Comparison of ENCODE assay signal across 8 cellular contexts in the genomic region with DNA sequence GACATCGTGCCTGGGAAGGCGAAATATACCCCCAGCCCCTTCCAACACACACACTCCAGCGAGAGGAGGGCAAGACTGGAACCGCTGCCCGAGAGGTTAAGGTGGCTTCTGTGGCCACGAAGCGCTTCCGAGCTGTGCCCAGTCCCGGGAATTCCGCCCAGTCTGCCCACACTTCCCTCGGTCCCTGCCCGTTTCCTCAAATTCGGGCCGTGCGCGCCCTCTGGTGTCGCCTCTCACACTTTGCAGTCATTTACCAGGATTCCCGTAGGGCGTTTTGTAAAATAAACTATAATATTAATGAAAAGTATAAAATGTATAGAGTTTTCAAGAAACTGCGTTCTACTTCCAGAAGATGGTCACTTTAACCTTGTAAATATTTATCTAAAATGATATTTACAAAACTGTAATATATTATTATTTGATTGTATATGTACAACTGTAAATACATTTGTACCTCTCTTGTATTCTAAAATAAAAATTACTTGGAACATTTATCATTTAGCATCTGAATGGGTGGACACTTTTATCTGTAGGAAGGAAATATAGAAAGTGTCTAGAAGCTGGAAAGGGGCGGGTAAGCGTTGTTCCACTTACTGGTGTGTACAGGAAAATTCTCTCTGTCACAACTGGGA. TPM values are rescaled to one million over a fixed set of nuclear protein-coding genes. Genes with fewer than 3 reads are reported as not detected.
DNase-seq lines count a peak whose midpoint lies in the region; ATAC-seq and TF ChIP-seq lines count a peak whose summit lies in the region.

No MANE protein-coding gene starts in this region.

- H3K27ac ChIP-seq in testis, result no peak overlapping the region

- H3K9me3 Mint-ChIP-seq in IgD-negative memory B cell, result peaks cover 0 to 3% (median 2%) of the 10 kb centered on the region in 3 donors
- H3K9me3 Mint-ChIP-seq in activated T-helper 1 cell treated with anti-CD3 and anti-CD28 coated beads, Interleukin-12 subunit alpha, Interleukin-12 subunit beta, Interleukin-2, Interleukin-4 antibody, amounts not matched to agents 30 ng/mL and 10 ng/mL and 1 ng/mL, durations not matched to agents 14 hours and 24 hours and 36 hours, result peaks cover 5% of the 10 kb centered on the region
- no peaks in the 10 kb centered on the region for H3K9me3 Mint-ChIP-seq in nephron

- H3K36me3 ChIP-seq in testis (ENCODE audit: low read depth, missing control alignments), result no peaks in the 10 kb centered on the region

- TF ChIP-seq POLR2A in testis (IDR thresholded peaks at IDR 0.05), result no peak

- WGBS in testis, 2 donors, result 5% methylated on average over 21 to 22 of the region's 22 CpGs

- TF ChIP-seq CTCF in fibroblast of mammary gland (conservative IDR thresholded peaks at IDR 0.05; ENCODE audit: control insufficient read depth, insufficient read depth, low read depth, low read length) (peak; percentile 76), nephron (IDR thresholded peaks at IDR 0.05; ENCODE audit: unreplicated experiment in 3 of 3) (peak; percentile 79 to 87 (median 86)), testis (IDR thresholded peaks at IDR 0.05) (peak; percentile 74 to 84 (median 78))

- no peak for ATAC-seq in HG03139 (IDR thresholded peaks at IDR 0.05; ENCODE audit: unreplicated experiment)

- H3K27ac Mint-ChIP-seq in IgD-negative memory B cell (peak overlapping the region in 2 of 3 donors; percentile 49 to 92), nephron (no peak overlapping the region)
- peak overlapping the region; percentile 76 for H3K27ac Mint-ChIP-seq in activated T-helper 1 cell treated with anti-CD3 and anti-CD28 coated beads, Interleukin-12 subunit alpha, Interleukin-12 subunit beta, Interleukin-2, Interleukin-4 antibody, amounts not matched to agents 30 ng/mL and 10 ng/mL and 1 ng/mL, durations not matched to agents 14 hours and 24 hours and 36 hours

- H3K27me3 ChIP-seq in testis, result no peaks in the 10 kb centered on the region

- H3K27me3 Mint-ChIP-seq in IgD-negative memory B cell (peaks cover 13% of the 10 kb centered on the region), nephron (ENCODE audit: low read depth) (peaks cover 59% of the 10 kb centered on the region)
- peaks cover 28% of the 10 kb centered on the region for H3K27me3 Mint-ChIP-seq in activated T-helper 1 cell treated with anti-CD3 and anti-CD28 coated beads, Interleukin-12 subunit alpha, Interleukin-12 subunit beta, Interleukin-2, Interleukin-4 antibody, amounts not matched to agents 30 ng/mL and 10 ng/mL and 1 ng/mL, durations not matched to agents 14 hours and 24 hours and 36 hours (ENCODE audit: insufficient read depth)

- H3K4me3 Mint-ChIP-seq in IgD-negative memory B cell (peak overlapping the region; percentile 89 to 99 (median 95)), nephron (peak overlapping the region; percentile 81 to 90 (median 87))
- peak overlapping the region; percentile 87 for H3K4me3 Mint-ChIP-seq in activated T-helper 1 cell treated with anti-CD3 and anti-CD28 coated beads, Interleukin-12 subunit alpha, Interleukin-12 subunit beta, Interleukin-2, Interleukin-4 antibody, amounts not matched to agents 30 ng/mL and 10 ng/mL and 1 ng/mL, durations not matched to agents 14 hours and 24 hours and 36 hours

- intact Hi-C loops in activated T-helper 1 cell treated with anti-CD3 and anti-CD28 coated beads, Interleukin-12 subunit alpha, Interleukin-12 subunit beta, Interleukin-2, Interleukin-4 antibody, amounts not matched to agents 30 ng/mL and 10 ng/mL and 1 ng/mL, durations not matched to agents 14 hours and 24 hours and 36 hours (cut with micrococcal nuclease), result loop anchor here (1.0 to 5.0 kb wide), 2 partner anchors 30 to 575 kb away; no protein-coding TSS in a partner anchor
- intact Hi-C loops in testis (cut with DNase I; ENCODE audit: low total_unique reads), result loop anchor here (2.0 kb wide), 1 partner anchor 222 kb away; no protein-coding TSS in a partner anchor

- peaks cover 2% of the 10 kb centered on the region for H3K36me3 Mint-ChIP-seq in IgD-negative memory B cell
- H3K36me3 Mint-ChIP-seq in activated T-helper 1 cell treated with anti-CD3 and anti-CD28 coated beads, Interleukin-12 subunit alpha, Interleukin-12 subunit beta, Interleukin-2, Interleukin-4 antibody, amounts not matched to agents 30 ng/mL and 10 ng/mL and 1 ng/mL, durations not matched to agents 14 hours and 24 hours and 36 hours (ENCODE audit: low read depth), result no peaks in the 10 kb centered on the region
- H3K36me3 Mint-ChIP-seq in nephron (ENCODE audit: low read depth), result no peaks in the 10 kb centered on the region

- H3K4me1 Mint-ChIP-seq in IgD-negative memory B cell (peaks cover 2 to 5% (median 2%) of the 10 kb centered on the region in 3 donors), nephron (peaks cover 5% of the 10 kb centered on the region)
- peaks cover 10% of the 10 kb centered on the region for H3K4me1 Mint-ChIP-seq in activated T-helper 1 cell treated with anti-CD3 and anti-CD28 coated beads, Interleukin-12 subunit alpha, Interleukin-12 subunit beta, Interleukin-2, Interleukin-4 antibody, amounts not matched to agents 30 ng/mL and 10 ng/mL and 1 ng/mL, durations not matched to agents 14 hours and 24 hours and 36 hours (ENCODE audit: low read depth)

- peak; percentile 56 for DNase-seq in Caki2 (ENCODE audit: low read depth)
- peak; percentile 71 for DNase-seq in OCI-M1 (lab: John Stamatoyannopoulos, UW)
- peak; percentile 24 for DNase-seq in activated T-helper 1 cell treated with anti-CD3 and anti-CD28 coated beads, Interleukin-12 subunit alpha, Interleukin-12 subunit beta, Interleukin-2, Interleukin-4 antibody, amounts not matched to agents 30 ng/mL and 10 ng/mL and 1 ng/mL, durations not matched to agents 14 hours and 24 hours and 36 hours (ENCODE audit: low spot score)
- peak; percentile 70 for DNase-seq in fibroblast of mammary gland (ENCODE audit: low read depth)
- DNase-seq in testis, result peak; percentile 87

- peaks cover 8% of the 10 kb centered on the region for H3K4me1 ChIP-seq in testis

- H3K4me3 ChIP-seq in fibroblast of mammary gland (ENCODE audit: control insufficient read depth, low read depth, low read length) (peak overlapping the region; percentile 40), testis (peak overlapping the region; percentile 48 to 58)

- in situ Hi-C loops in Caki2 (cut with HindIII; ENCODE audit: low pct_unique_long_range_greater_than_20kb, low sequenced_read_pairs), result no loop called here

- H3K9me3 ChIP-seq in testis, result no peaks in the 10 kb centered on the region

RNA-seq across cellular contexts. Expression of gene EXOSC2, which starts 11.0 kb away (rescaled TPM):
- total RNA-seq in Caki2 (2014; rRNA removed; shearing (Covaris generic); ENCODE audit: low replicate concordance), result 22.8 and 41.5 TPM in 2 replicates
- polyA plus RNA-seq in IgD-negative memory B cell (23.2 TPM), testis (ENCODE audit: insufficient read depth, low read depth, low replicate concordance) (15.3 TPM)
- total RNA-seq in activated T-helper 1 cell treated with anti-CD3 and anti-CD28 coated beads, Interleukin-12 subunit alpha, Interleukin-12 subunit beta, Interleukin-2, Interleukin-4 antibody, amounts not matched to agents 30 ng/mL and 10 ng/mL and 1 ng/mL, durations not matched to agents 14 hours and 24 hours and 36 hours, result 107 TPM in 2 replicates
- 10 to 100 TPM; 20.3 to 24.7 TPM for total RNA-seq in testis

RNA-seq across cellular contexts. Expression of gene PRDM12, which starts 18.2 kb away (rescaled TPM):
- not detected in 2 replicates for total RNA-seq in Caki2 (2014; rRNA removed; shearing (Covaris generic); ENCODE audit: low replicate concordance)
- not detected for polyA plus RNA-seq in IgD-negative memory B cell
- 0.31 and 0.32 TPM in 2 replicates for total RNA-seq in activated T-helper 1 cell treated with anti-CD3 and anti-CD28 coated beads, Interleukin-12 subunit alpha, Interleukin-12 subunit beta, Interleukin-2, Interleukin-4 antibody, amounts not matched to agents 30 ng/mL and 10 ng/mL and 1 ng/mL, durations not matched to agents 14 hours and 24 hours and 36 hours
- under 1 TPM; 0.68 to 0.71 TPM for total RNA-seq in testis
- 0.32 TPM for polyA plus RNA-seq in testis (ENCODE audit: insufficient read depth, low read depth, low replicate concordance)

Comparison
In these comparisons a context has a peak if more than half of its experiments do, and no peak if none do; other contexts are left out.
1. DNase-seq: peak in every context shown above with its lines; median percentile 87 in testis; 71 in OCI-M1; 70 in fibroblast of mammary gland; 56 in Caki2; 24 in activated T-helper 1 cell treated with anti-CD3 and anti-CD28 coated beads, Interleukin-12 subunit alpha, Interleukin-12 subunit beta, Interleukin-2, Interleukin-4 antibody, amounts not matched to agents 30 ng/mL and 10 ng/mL and 1 ng/mL, durations not matched to agents 14 hours and 24 hours and 36 hours.
2. H3K27ac Mint-ChIP-seq: peak in IgD-negative memory B cell (2 of 3) and activated T-helper 1 cell treated with anti-CD3 and anti-CD28 coated beads, Interleukin-12 subunit alpha, Interleukin-12 subunit beta, Interleukin-2, Interleukin-4 antibody, amounts not matched to agents 30 ng/mL and 10 ng/mL and 1 ng/mL, durations not matched to agents 14 hours and 24 hours and 36 hours (single experiment); none in nephron (0 of 3).
3. Peak in every context shown above with its lines, with median percentiles within 50 percentile points of each other: H3K4me3 Mint-ChIP-seq and CTCF ChIP-seq.